Comparison of ENCODE assay signal across 10 cellular contexts in genomic region chr2:121707920-121708361, GRCh38. TPM values are rescaled to one million over a fixed set of nuclear protein-coding genes. Genes with fewer than 3 reads are reported as not detected.
DNase-seq lines count a peak whose midpoint lies in the region; ATAC-seq and TF ChIP-seq lines count a peak whose summit lies in the region.
"Had no signal": no experiment of that assay in that cellular context is flagged by ENCODE, and none has a peak within 500 bp of the region (broad histone marks: within the 10 kb centered on the region; RNA-seq: fewer than 3 reads in every experiment).

No MANE protein-coding gene starts in this region.

- H3K27ac ChIP-seq in HEK293 (ENCODE audit: extremely low read depth, low read depth, low read length), result no peak overlapping the region

- POLR2A ChIA-PET in HEK293 (lab: Yijun Ruan, JAX), result interaction anchor here (0.7 kb wide), 1 partner anchor 58 kb away, joined by 3 read pairs; no protein-coding TSS in a partner anchor

- ATAC-seq in GM18519 (IDR thresholded peaks at IDR 0.05; ENCODE audit: low FRiP score, unreplicated experiment), result no peak
- ATAC-seq: activated CD8-positive, alpha-beta T cell treated with anti-CD3 and anti-CD28 coated beads, Interleukin-2, amount 10 ng/mL, durations not matched to agents 7 days and 5 days; natural killer cell treated with Interleukin-12 subunit alpha and Interleukin-12 subunit beta and Interleukin-15 and Interleukin-18, amount 100 ng/mL, for 72 hours had no signal

- TF ChIP-seq CTCF in HEK293 (tag by site-specific recombination; IDR thresholded peaks at IDR 0.05), result no peak

- no peaks in the 10 kb centered on the region for H3K9me3 ChIP-seq in HEK293 (ENCODE audit: control insufficient read depth, insufficient read depth, low read depth, low read length)

- H3K4me3 ChIP-seq in HEK293 (ENCODE audit: low read depth, low read length), result no peak overlapping the region

- peaks cover 8% of the 10 kb centered on the region for H3K4me1 ChIP-seq in HEK293 (ENCODE audit: control insufficient read depth, insufficient read depth, low read length)

- CTCF ChIA-PET in HEK293 (lab: Yijun Ruan, JAX), result interaction anchor here (1.0 kb wide), 2 partner anchors 9 to 176 kb away, joined by 3 to 4 read pairs; no protein-coding TSS in a partner anchor

- DNase-seq in NCI-H226 (peak; percentile 48), islet precursor cell (peak; percentile 77), posterior vena cava (ENCODE audit: low spot score) (peak; percentile 28), NCI-H774 (lab: John Stamatoyannopoulos, UW) (no peak), NCI-H524 treated with DMSO at 0.1 percent for 48 hours (lab: John Stamatoyannopoulos, UW) (no peak)
- DNase-seq: activated CD8-positive, alpha-beta T cell treated with anti-CD3 and anti-CD28 coated beads, Interleukin-2, amount 10 ng/mL, durations not matched to agents 7 days and 5 days; NCI-H446 had no signal

- H3K36me3 ChIP-seq in HEK293 (ENCODE audit: control insufficient read depth in 2 of 2, insufficient read depth in 1 of 2, low read length in 2 of 2), result no peaks in the 10 kb centered on the region

- intact Hi-C loops in posterior vena cava (cut with DNase I), result loop anchor here in 1 of 2 donors (10.0 kb wide), 1 partner anchor 173 kb away; the partner anchor contains the start of gene RNU4ATAC

TF ChIP-seq in HEK293, 187 proteins besides CTCF, POLR2A, EP300 and RAD21:
- TF ChIP-seq ZBTB6 (tag by site-specific recombination; IDR thresholded peaks at IDR 0.05), result 0 out of 2 replicates have a peak, but pooled peaks have one; percentile 15
- TF ChIP-seq MEIS1 (CRISPR knock-in tag; IDR thresholded peaks at IDR 0.05; ENCODE audit: borderline replicate concordance), result no peak

RNA-seq across cellular contexts. Expression of gene NIFK, which starts 28.7 kb away (rescaled TPM):
- 10 to 100 TPM; 32.1 to 45.8 TPM for total RNA-seq in posterior vena cava

RNA-seq across cellular contexts. Expression of gene TSN, which starts 47.5 kb away (rescaled TPM):
- total RNA-seq in posterior vena cava, result 10 to 100 TPM; 43.8 to 49.5 TPM

RNA-seq across cellular contexts. Expression of gene CLASP1, which starts 58.7 kb away (rescaled TPM):
- 10 to 100 TPM; 50.4 to 55.8 TPM for total RNA-seq in posterior vena cava

Comparison
In these comparisons a context has a peak if more than half of its experiments do, and no peak if none do; other contexts are left out.
1. DNase-seq: peak in NCI-H226 (single experiment), islet precursor cell (single experiment) and posterior vena cava (single experiment); none in NCI-H774 (single experiment) and NCI-H524 treated with DMSO at 0.1 percent for 48 hours (single experiment).